ENCODE assay signal across 1 cellular context in genomic region chr10:94042001-94042813, GRCh38.
A peak's percentile ranks its signal among the peaks of the same experiment; 100 is the strongest.
TF ChIP-seq lines count a peak whose summit lies in the region.

No MANE protein-coding gene starts in this region.

TF ChIP-seq in SK-N-SH, 30 proteins besides CTCF, POLR2A, EP300 and RAD21 (continued from another document):
- no peak for TF ChIP-seq IRF3 (IDR thresholded peaks at IDR 0.05; ENCODE audit: low read depth, low read length)
- no peak for TF ChIP-seq GATA2 (CRISPR knock-in tag; IDR thresholded peaks at IDR 0.05)
- no peak for TF ChIP-seq CHD2 (IDR thresholded peaks at IDR 0.05; ENCODE audit: low read length, partially characterized antibody)
- no peak for TF ChIP-seq MEF2A (IDR thresholded peaks at IDR 0.05; ENCODE audit: borderline replicate concordance, low read depth)
- TF ChIP-seq MXI1 (IDR thresholded peaks at IDR 0.05; ENCODE audit: low read depth, low read length), result no peak
- no peak for TF ChIP-seq TEAD4 (IDR thresholded peaks at IDR 0.05; ENCODE audit: borderline replicate concordance, insufficient read depth)
- peak; percentile 28; the same call in 1 of the 2 replicates for TF ChIP-seq JUND (IDR thresholded peaks at IDR 0.05)
- TF ChIP-seq RCOR1 (IDR thresholded peaks at IDR 0.05; ENCODE audit: low read length), result no peak
- TF ChIP-seq RFX5 (IDR thresholded peaks at IDR 0.05; ENCODE audit: low read length), result peak; percentile 64; the same call in 1 of the 2 replicates
- no peak for TF ChIP-seq USF1 (IDR thresholded peaks at IDR 0.05; ENCODE audit: borderline replicate concordance, low read depth)
- TF ChIP-seq NFIC (IDR thresholded peaks at IDR 0.05; ENCODE audit: borderline replicate concordance), result no peak
- TF ChIP-seq ELF1 (IDR thresholded peaks at IDR 0.05), result no peak
- no peak for TF ChIP-seq RXRA (IDR thresholded peaks at IDR 0.05; ENCODE audit: borderline replicate concordance, low read depth)
- TF ChIP-seq REST (IDR thresholded peaks at IDR 0.05; ENCODE audit: low read depth, low read length), result no peak
- TF ChIP-seq TCF12 (IDR thresholded peaks at IDR 0.05), result no peak
- no peak for TF ChIP-seq PBX3 (IDR thresholded peaks at IDR 0.05)
- peak; percentile 38; the same call in 1 of the 2 replicates for TF ChIP-seq FOSL2 (IDR thresholded peaks at IDR 0.05; ENCODE audit: borderline replicate concordance, low read depth)
- TF ChIP-seq SIN3A (IDR thresholded peaks at IDR 0.05; ENCODE audit: borderline replicate concordance, low read depth, low read length), result no peak
- no peak for TF ChIP-seq FOXM1 (IDR thresholded peaks at IDR 0.05; ENCODE audit: low read depth)
- TF ChIP-seq MAX (IDR thresholded peaks at IDR 0.05; ENCODE audit: low read depth), result no peak
- TF ChIP-seq POLR2AphosphoS5 (IDR thresholded peaks at IDR 0.05; ENCODE audit: low read depth, low read length), result no peak
